In the genomic region with DNA sequence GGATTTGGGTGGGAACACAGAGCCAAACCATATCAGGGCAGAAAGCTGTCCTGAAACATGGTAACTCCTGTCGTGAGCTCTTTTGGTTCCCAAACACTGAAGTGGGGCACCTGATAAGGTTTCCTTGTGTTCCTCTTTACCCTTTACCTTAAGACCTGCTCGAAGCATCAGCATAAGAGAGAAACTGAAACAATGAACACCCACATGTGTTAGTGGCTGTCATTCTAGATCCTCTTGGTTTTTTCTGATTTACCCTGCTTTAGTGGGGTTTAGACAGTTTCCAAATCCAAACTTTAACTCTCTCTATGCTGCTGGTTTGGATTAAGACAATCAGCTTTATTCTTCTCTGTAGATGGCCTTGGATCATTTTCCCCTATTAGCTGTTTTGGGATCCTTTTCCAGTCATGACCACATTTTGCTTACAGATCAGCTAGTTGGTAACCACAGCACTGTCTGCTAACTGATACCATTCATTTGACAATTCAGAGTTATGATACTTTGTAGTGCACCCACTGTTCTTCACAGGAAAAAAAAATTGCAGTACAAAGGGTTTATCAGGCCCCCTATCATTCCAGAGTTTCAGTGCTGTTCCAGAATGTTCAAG, we compare ENCODE assay signal across 1 cellular context.
TF ChIP-seq lines count a peak whose summit lies in the region.

No MANE protein-coding gene starts in this region.

TF ChIP-seq in K562, 482 proteins besides CTCF, POLR2A, EP300 and RAD21 (continued from another document):
- TF ChIP-seq, protein P1, sequence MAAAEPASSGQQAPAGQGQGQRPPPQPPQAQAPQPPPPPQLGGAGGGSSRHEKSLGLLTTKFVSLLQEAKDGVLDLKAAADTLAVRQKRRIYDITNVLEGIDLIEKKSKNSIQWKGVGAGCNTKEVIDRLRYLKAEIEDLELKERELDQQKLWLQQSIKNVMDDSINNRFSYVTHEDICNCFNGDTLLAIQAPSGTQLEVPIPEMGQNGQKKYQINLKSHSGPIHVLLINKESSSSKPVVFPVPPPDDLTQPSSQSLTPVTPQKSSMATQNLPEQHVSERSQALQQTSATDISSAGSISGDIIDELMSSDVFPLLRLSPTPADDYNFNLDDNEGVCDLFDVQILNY (CRISPR knock-in tag; IDR thresholded peaks at IDR 0.05), result no peak
- TF ChIP-seq E2F3 (CRISPR knock-in tag; IDR thresholded peaks at IDR 0.05), result no peak
- no peak for TF ChIP-seq NFYB (IDR thresholded peaks at IDR 0.05; ENCODE audit: extremely low read depth, insufficient read length)
- TF ChIP-seq RAD51 (IDR thresholded peaks at IDR 0.05; ENCODE audit: borderline replicate concordance, low read depth), result no peak
